ENCODE assay signal across 1 cellular context in genomic region chr6:15279047-15279661, GRCh38.
TF ChIP-seq lines count a peak whose summit lies in the region.

No MANE protein-coding gene starts in this region.

TF ChIP-seq in H1, 55 proteins besides CTCF, POLR2A, EP300 and RAD21:
- TF ChIP-seq CHD1 (IDR thresholded peaks at IDR 0.05; ENCODE audit: low read depth, low read length) (no peak), SP1 (IDR thresholded peaks at IDR 0.05; ENCODE audit: low read depth, low read length) (no peak), PHF8 (conservative IDR thresholded peaks at IDR 0.05; ENCODE audit: low read depth, low read length) (no peak), CTBP2 (IDR thresholded peaks at IDR 0.05; ENCODE audit: borderline replicate concordance, insufficient read depth, insufficient read length, low read length) (no peak), BCL11A (IDR thresholded peaks at IDR 0.05; ENCODE audit: low read depth in 2 of 2, low read length in 2 of 2) (no peak), MAFK (IDR thresholded peaks at IDR 0.05; ENCODE audit: low read depth, low read length) (no peak), SRF (IDR thresholded peaks at IDR 0.05; ENCODE audit: low read depth, low read length) (no peak), NRF1 (IDR thresholded peaks at IDR 0.05; ENCODE audit: low read depth, low read length) (no peak), TBP (IDR thresholded peaks at IDR 0.05; ENCODE audit: low read depth, low read length) (no peak), TEAD4 (IDR thresholded peaks at IDR 0.05; ENCODE audit: low read depth, low read length) (no peak), SIX5 (IDR thresholded peaks at IDR 0.05; ENCODE audit: low read depth, low read length) (no peak), SUZ12 (IDR thresholded peaks at IDR 0.05; ENCODE audit: low read length) (no peak), RXRA (IDR thresholded peaks at IDR 0.05; ENCODE audit: insufficient read depth, low read depth, low read length) (no peak), KDM1A (IDR thresholded peaks at IDR 0.05; ENCODE audit: borderline replicate concordance, low read length) (no peak), BRCA1 (IDR thresholded peaks at IDR 0.05; ENCODE audit: low read depth, low read length) (no peak)
